16 cellular contexts compared by ENCODE assay signal in genomic region chr5:92500752-92501151, GRCh38.
DNase-seq lines count a peak whose midpoint lies in the region; ATAC-seq, FAIRE-seq and TF ChIP-seq lines count a peak whose summit lies in the region.
"Had no signal": no experiment of that assay in that cellular context is flagged by ENCODE, and none has a peak within 500 bp of the region (broad histone marks: within the 10 kb centered on the region; RNA-seq: fewer than 3 reads in every experiment).

No MANE protein-coding gene starts in this region.

- H3K36me3 ChIP-seq in GM23248 (ENCODE audit: low read depth) = no peaks in the 10 kb centered on the region
- H3K36me3 ChIP-seq in MM.1S (replicated peaks; ENCODE audit: insufficient read depth, low read length) = no peaks in the 10 kb centered on the region
- no peaks in the 10 kb centered on the region for H3K36me3 ChIP-seq in GM12878 (ENCODE audit: control insufficient read depth in 2 of 2, insufficient read depth in 2 of 2, low read length in 1 of 2)
- no peaks in the 10 kb centered on the region for H3K36me3 ChIP-seq in aorta (ENCODE audit: control insufficient read depth in 1 of 2, insufficient read depth in 2 of 2, low read length in 1 of 2)
- H3K36me3 ChIP-seq: BLaER1 treated with 17β-estradiol and CSF1 and Interleukin-3, amounts not matched to agents 10 nM and 100 nM; HAP-1 had no signal

- no peaks in the 10 kb centered on the region for H3K4me1 Mint-ChIP-seq in effector memory CD8-positive, alpha-beta T cell (ENCODE audit: low read depth in 2 of 2)
- H3K4me1 Mint-ChIP-seq: B cell; CD8-positive, alpha-beta memory T cell had no signal

- RAD21 ChIA-PET in GM12878 (lab: Charles Lee; ENCODE audit: unreplicated experiment) = no interaction called here

- POLR2A ChIA-PET in GM12878 (lab: Charles Lee) = no interaction called here

- DNase-seq in GM23248 = no peak
- DNase-seq in MM.1S = peak; percentile 63
- no peak for DNase-seq in GM12878 (ENCODE audit: low read depth, low spot score)
- DNase-seq in aorta = no peak
- no peak for DNase-seq in hypothalamus (lab: John Stamatoyannopoulos, UW)
- no peak for DNase-seq in effector memory CD8-positive, alpha-beta T cell
- DNase-seq: CD4-positive, CD25-positive, alpha-beta regulatory T cell; CD8-positive, alpha-beta memory T cell; COR-L47; DMS 273 treated with DMSO at 0.1 percent for 48 hours; DMS53 had no signal

- H3K4me3 ChIP-seq in GM23248 (no peak overlapping the region), MM.1S (ENCODE audit: low read length) (no peak overlapping the region), GM12878 (no peak overlapping the region), aorta (ENCODE audit: low read length in 2 of 2) (no peak overlapping the region)
- H3K4me3 ChIP-seq: BLaER1 treated with 17β-estradiol and CSF1 and Interleukin-3, amounts not matched to agents 10 nM and 100 nM; HAP-1 had no signal

- no peak; the same call in 2 of the 3 replicates for ATAC-seq in GM12878
- ATAC-seq in aorta (ENCODE audit: low FRiP score) = no peak
- no peak for ATAC-seq in effector memory CD8-positive, alpha-beta T cell (replicated peaks)

- WGBS in GM23248 (ENCODE audit: low coverage in 1 of 2, low lambda C conversion rate in 2 of 2, missing lambda C conversion rate in 2 of 2), 2 experiments = 79 to 92% methylated on average over 2 of the region's 2 CpGs
- WGBS in GM12878 (ENCODE audit: insufficient coverage, insufficient replicate concordance, low lambda C conversion rate, missing lambda C conversion rate) = 47% methylated on average over 2 of the region's 2 CpGs
- WGBS in aorta, 2 donors = 98% methylated on average over 2 of the region's 2 CpGs

- H3K4me3 Mint-ChIP-seq in effector memory CD8-positive, alpha-beta T cell = no peak overlapping the region
- H3K4me3 Mint-ChIP-seq: B cell; CD4-positive, CD25-positive, alpha-beta regulatory T cell; CD8-positive, alpha-beta memory T cell had no signal

- no peak for TF ChIP-seq CTCF in MM.1S (IDR thresholded peaks at IDR 0.05; ENCODE audit: low read length)
- TF ChIP-seq CTCF in GM12878 (IDR thresholded peaks at IDR 0.05 in 2 of 3, conservative IDR thresholded peaks at IDR 0.05 in 1 of 3; ENCODE audit: control insufficient read depth in 2 of 3, extremely low read depth in 1 of 3, insufficient read depth in 1 of 3, low read depth in 3 of 3, low read length in 3 of 3) = no peak

- H3F3A ChIP-seq in GM23248 (ENCODE audit: insufficient read depth) = no peaks in the 10 kb centered on the region
- H3F3A ChIP-seq in MM.1S (ENCODE audit: insufficient read depth, low read length) = peaks cover 26% of the 10 kb centered on the region

- no peak for TF ChIP-seq EP300 in GM12878 (IDR thresholded peaks at IDR 0.05; ENCODE audit: borderline replicate concordance in 1 of 2, control insufficient read depth in 1 of 2, low read depth in 2 of 2, low read length in 2 of 2)

- H3K27ac ChIP-seq in GM23248 = no peak overlapping the region
- peak overlapping the region; percentile 39; the same call in 1 of the 2 replicates for H3K27ac ChIP-seq in MM.1S (ENCODE audit: low read length)
- H3K27ac ChIP-seq in GM12878 (ENCODE audit: control insufficient read depth, insufficient read depth) = no peak overlapping the region
- H3K27ac ChIP-seq in aorta (ENCODE audit: low read depth in 1 of 2, low read length in 2 of 2) = no peak overlapping the region
- H3K27ac ChIP-seq: BLaER1 treated with 17β-estradiol and CSF1 and Interleukin-3, amounts not matched to agents 10 nM and 100 nM had no signal

- 0 out of 2 replicates have a peak overlapping the region, but pooled peaks have one; percentile 16 for H2AFZ ChIP-seq in GM23248
- 0 out of 2 replicates have a peak overlapping the region, but pooled peaks have one; percentile 10 for H2AFZ ChIP-seq in MM.1S (ENCODE audit: low read length)
- no peak overlapping the region for H2AFZ ChIP-seq in GM12878 (ENCODE audit: control insufficient read depth, low read depth, low read length)

- TF ChIP-seq RAD21 in GM12878 (IDR thresholded peaks at IDR 0.05; ENCODE audit: insufficient read depth, low read depth, low read length) = no peak

- H3K4me1 ChIP-seq in GM23248 (ENCODE audit: insufficient read depth) (peaks cover 5% of the 10 kb centered on the region; the same call in 1 of the 2 replicates), MM.1S (ENCODE audit: low read length) (peaks cover 35% of the 10 kb centered on the region), GM12878 (ENCODE audit: control insufficient read depth, insufficient read depth, low read length) (no peaks in the 10 kb centered on the region), aorta (ENCODE audit: control insufficient read depth in 1 of 2, insufficient read depth in 2 of 2, low read length in 2 of 2) (no peaks in the 10 kb centered on the region)
- H3K4me1 ChIP-seq: HAP-1 had no signal

- no peaks in the 10 kb centered on the region for H3K36me3 Mint-ChIP-seq in effector memory CD8-positive, alpha-beta T cell (ENCODE audit: insufficient read depth)
- H3K36me3 Mint-ChIP-seq: CD4-positive, CD25-positive, alpha-beta regulatory T cell; CD8-positive, alpha-beta memory T cell had no signal

- CTCF ChIA-PET in GM12878 (lab: Yijun Ruan, JAX) = interaction anchor here (1.0 kb wide), 1 partner anchor 18 kb away, joined by 3 read pairs; no protein-coding TSS in a partner anchor

- H3K79me2 ChIP-seq in GM23248 (ENCODE audit: insufficient read depth) = no peaks in the 10 kb centered on the region
- H3K79me2 ChIP-seq in MM.1S (ENCODE audit: low read length) = no peaks in the 10 kb centered on the region
- no peaks in the 10 kb centered on the region for H3K79me2 ChIP-seq in GM12878 (ENCODE audit: control insufficient read depth, insufficient read depth, low read length)

- H3K9me3 ChIP-seq in GM23248 (ENCODE audit: low read depth) (no peaks in the 10 kb centered on the region), MM.1S (replicated peaks; ENCODE audit: insufficient read depth, low read length) (no peaks in the 10 kb centered on the region), GM12878 (replicated peaks; ENCODE audit: control insufficient read depth, insufficient read depth, low read length) (no peaks in the 10 kb centered on the region), aorta (ENCODE audit: control insufficient read depth, low read length) (no peaks in the 10 kb centered on the region)
- H3K9me3 ChIP-seq: BLaER1 treated with 17β-estradiol and CSF1 and Interleukin-3, amounts not matched to agents 10 nM and 100 nM; HAP-1 had no signal

- H3K27me3 ChIP-seq in GM23248 (replicated peaks; ENCODE audit: insufficient read depth) (no peaks in the 10 kb centered on the region), MM.1S (replicated peaks; ENCODE audit: insufficient read depth, low read length) (no peaks in the 10 kb centered on the region), GM12878 (replicated peaks in 1 of 2; ENCODE audit: control insufficient read depth in 2 of 2, insufficient read depth in 2 of 2, low read length in 1 of 2) (no peaks in the 10 kb centered on the region), aorta (ENCODE audit: control insufficient read depth in 1 of 2, insufficient read depth in 2 of 2, low read length in 1 of 2) (no peaks in the 10 kb centered on the region)
- H3K27me3 ChIP-seq: BLaER1 treated with 17β-estradiol and CSF1 and Interleukin-3, amounts not matched to agents 10 nM and 100 nM had no signal

- no peak for TF ChIP-seq POLR2A in GM12878 (IDR thresholded peaks at IDR 0.05; ENCODE audit: low read depth, low read length)

- SMC1A ChIA-PET in GM12878 (lab: Charles Lee; ENCODE audit: uncharacterized antibody, unreplicated experiment) = interaction anchor here (1.5 kb wide), 1 partner anchor 10 kb away, joined by 4 read pairs; no protein-coding TSS in a partner anchor

- BruUV-seq in GM12878 (replicated peaks; lab: Mats Ljungman, UMichigan) = no TSS peak

- in situ Hi-C loops in GM23248 (cut with MboI) (no loop called here), GM12878 (cut with MboI) (no loop called here)

- H3K4me2 ChIP-seq in GM23248 (ENCODE audit: unreplicated experiment) = no peak overlapping the region
- H3K4me2 ChIP-seq in MM.1S (ENCODE audit: low read depth, low read length) = no peak overlapping the region
- no peak overlapping the region for H3K4me2 ChIP-seq in GM12878 (ENCODE audit: control insufficient read depth, insufficient read depth)
- H3K4me2 ChIP-seq: BLaER1 treated with 17β-estradiol and CSF1 and Interleukin-3, amounts not matched to agents 10 nM and 100 nM had no signal

- no peaks in the 10 kb centered on the region for H3K27me3 Mint-ChIP-seq in effector memory CD8-positive, alpha-beta T cell
- H3K27me3 Mint-ChIP-seq: B cell; CD4-positive, CD25-positive, alpha-beta regulatory T cell; CD8-positive, alpha-beta memory T cell had no signal

- intact Hi-C loops in GM12878 (cut with micrococcal nuclease; ENCODE audit: unreplicated experiment) (no loop called here), aorta (cut with DNase I) (no loop called here)

- no peak overlapping the region for H3K27ac Mint-ChIP-seq in effector memory CD8-positive, alpha-beta T cell
- H3K27ac Mint-ChIP-seq: B cell; CD4-positive, CD25-positive, alpha-beta regulatory T cell; CD8-positive, alpha-beta memory T cell had no signal

- H4K20me1 ChIP-seq in GM23248 (ENCODE audit: insufficient read depth) = no peaks in the 10 kb centered on the region
- H4K20me1 ChIP-seq in MM.1S (ENCODE audit: insufficient read depth, low read length) = no peaks in the 10 kb centered on the region
- no peaks in the 10 kb centered on the region for H4K20me1 ChIP-seq in GM12878 (ENCODE audit: control insufficient read depth, insufficient read depth)
- H4K20me1 ChIP-seq: BLaER1 treated with 17β-estradiol and CSF1 and Interleukin-3, amounts not matched to agents 10 nM and 100 nM had no signal

- FAIRE-seq in GM12878 (lab: Jason Lieb, UNC) = no peak
- FAIRE-seq: GM12892, GM18507 had no signal

- H3K9me2 ChIP-seq in GM23248 (ENCODE audit: insufficient read depth) = 0 out of 2 replicates have a peak, but pooled peaks cover 4% of the 10 kb centered on the region
- no peaks in the 10 kb centered on the region for H3K9me2 ChIP-seq in MM.1S (replicated peaks; ENCODE audit: insufficient read depth, low read length)

- no peak overlapping the region for H3K9ac ChIP-seq in GM23248
- no peak overlapping the region for H3K9ac ChIP-seq in MM.1S (ENCODE audit: low read length)
- H3K9ac ChIP-seq in GM12878 (ENCODE audit: control insufficient read depth, insufficient read depth, low read length) = no peak overlapping the region
- H3K9ac ChIP-seq: BLaER1 treated with 17β-estradiol and CSF1 and Interleukin-3, amounts not matched to agents 10 nM and 100 nM had no signal

- H3K9me3 Mint-ChIP-seq in effector memory CD8-positive, alpha-beta T cell = peaks cover 6 to 15% of the 10 kb centered on the region in 2 donors

TF ChIP-seq in GM12878, 131 proteins besides CTCF, POLR2A, EP300 and RAD21:
- TF ChIP-seq RUNX3 (IDR thresholded peaks at IDR 0.05; ENCODE audit: low read length) (peak; percentile 20; the same call in 1 of the 2 replicates), CHD1 (IDR thresholded peaks at IDR 0.05; ENCODE audit: low read depth, low read length) (no peak)
